8 cellular contexts compared by ENCODE assay signal in the genomic region with DNA sequence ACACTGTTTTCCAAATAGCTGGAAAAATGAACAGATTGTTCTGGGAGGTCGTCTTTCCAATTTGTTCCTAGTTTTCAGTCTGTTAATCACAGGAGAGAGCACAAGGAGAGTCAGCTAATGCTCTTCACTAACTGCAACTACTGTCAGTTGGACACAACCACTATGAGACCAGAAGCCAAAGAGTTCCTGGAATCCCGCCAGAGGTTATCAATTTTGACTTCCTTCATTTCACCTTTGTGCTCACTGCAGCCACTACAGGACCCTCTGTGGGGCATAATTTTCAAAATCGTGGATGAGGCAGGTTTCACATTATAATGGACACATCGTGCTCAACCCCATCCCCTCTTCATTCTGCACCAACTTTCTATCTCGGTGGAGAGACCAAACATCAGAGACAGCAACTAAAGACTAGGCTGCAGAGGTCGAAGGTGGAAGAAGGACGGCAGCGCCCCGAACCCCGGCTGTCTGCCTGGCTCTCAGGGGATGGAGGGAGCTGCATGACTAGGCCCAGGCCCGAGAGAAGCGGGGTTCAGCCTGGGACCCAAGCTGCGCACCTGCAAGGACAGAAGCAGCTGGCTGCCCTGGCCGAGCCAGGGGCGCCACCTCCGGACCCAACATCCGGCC. TPM values are rescaled to one million over a fixed set of nuclear protein-coding genes. Genes with fewer than 3 reads are reported as not detected.
DNase-seq lines count a peak whose midpoint lies in the region; ATAC-seq and TF ChIP-seq lines count a peak whose summit lies in the region.

No MANE protein-coding gene starts in this region.

- H3K4me3 ChIP-seq in GM08714 (ENCODE audit: low read length) (peak overlapping the region; percentile 84), MG63 (peak overlapping the region; percentile 99), breast epithelium (peak overlapping the region; percentile 81 to 95 (median 88)), mucosa of stomach (ENCODE audit: low read length) (peak overlapping the region; percentile 80)

- H3K9me3 ChIP-seq in MG63 (no peaks in the 10 kb centered on the region), breast epithelium (no peaks in the 10 kb centered on the region), mucosa of stomach (ENCODE audit: control insufficient read depth, low read length) (no peaks in the 10 kb centered on the region)

- DNase-seq in MG63 (no peak), breast epithelium (ENCODE audit: low spot score in 2 of 2) (no peak), NCI-H2107 (lab: John Stamatoyannopoulos, UW) (no peak)
- DNase-seq in activated CD4-positive, CD25-positive, alpha-beta regulatory T cell (lab: John Stamatoyannopoulos, UW): no peak

- intact Hi-C loops in breast epithelium (cut with DNase I; ENCODE audit: low total_unique reads): no loop called here

- H3K9ac ChIP-seq in mucosa of stomach (ENCODE audit: low read length): peak overlapping the region; percentile 85

- TF ChIP-seq POLR2A in breast epithelium (IDR thresholded peaks at IDR 0.05): no peak

- H3K27ac ChIP-seq in breast epithelium: peak overlapping the region; percentile 95 to 99

- ATAC-seq in HG02678 (IDR thresholded peaks at IDR 0.05; ENCODE audit: unreplicated experiment) (no peak), GM21529 (IDR thresholded peaks at IDR 0.05; ENCODE audit: unreplicated experiment) (no peak)

- TF ChIP-seq CTCF in breast epithelium (IDR thresholded peaks at IDR 0.05): no peak

- H3K4me1 ChIP-seq in breast epithelium: peaks cover 0 to 31% of the 10 kb centered on the region in 2 donors
- peaks cover 49% of the 10 kb centered on the region for H3K4me1 ChIP-seq in mucosa of stomach (ENCODE audit: control insufficient read depth, insufficient read depth, low read length)

- peaks cover 33% of the 10 kb centered on the region for H3K36me3 ChIP-seq in MG63
- no peaks in the 10 kb centered on the region for H3K36me3 ChIP-seq in breast epithelium
- no peaks in the 10 kb centered on the region for H3K36me3 ChIP-seq in mucosa of stomach (ENCODE audit: control insufficient read depth, insufficient read depth, low read length)

- H3K27me3 ChIP-seq in MG63 (no peaks in the 10 kb centered on the region), breast epithelium (no peaks in the 10 kb centered on the region), mucosa of stomach (ENCODE audit: control insufficient read depth, insufficient read depth, low read length) (no peaks in the 10 kb centered on the region)

RNA-seq across cellular contexts. Expression of gene KIAA0319L, which starts 0.6 kb away (rescaled TPM):
- total RNA-seq in MG63 (2014; rRNA removed; shearing (Covaris generic); ENCODE audit: low replicate concordance): 27.8 and 60.7 TPM in 2 replicates
- total RNA-seq in breast epithelium: 100 to 1,000 TPM in 2 of 3 donors, 10 to 100 TPM in 1; 49.0 to 104 (median 103) TPM

RNA-seq across cellular contexts. Expression of gene NCDN, which starts 1.0 kb away (rescaled TPM):
- total RNA-seq in MG63 (2014; rRNA removed; shearing (Covaris generic); ENCODE audit: low replicate concordance): 15.8 and 22.4 TPM in 2 replicates
- 10 to 100 TPM in 2 of 3 donors, 1 to 10 TPM in 1; 9.9 to 22.3 (median 16.2) TPM for total RNA-seq in breast epithelium

RNA-seq across cellular contexts. Expression of gene TFAP2E, which starts 16.5 kb away (rescaled TPM):
- 0.26 TPM in 1 of 2 replicates, not detected in the other for total RNA-seq in MG63 (2014; rRNA removed; shearing (Covaris generic); ENCODE audit: low replicate concordance)
- 1 to 10 TPM in 1 of 3 donors, under 1 TPM in 2; 0.44 to 2.6 (median 0.64) TPM for total RNA-seq in breast epithelium
